1 cellular context compared by ENCODE assay signal in genomic region chr2:24399434-24400206, GRCh38.
A peak's percentile ranks its signal among the peaks of the same experiment; 100 is the strongest.
TF ChIP-seq lines count a peak whose summit lies in the region.

No MANE protein-coding gene starts in this region.

TF ChIP-seq in HepG2, 621 proteins besides CTCF, POLR2A, EP300 and RAD21 (continued from another document and continues in another):
- TF ChIP-seq GMEB1 (CRISPR knock-in tag; IDR thresholded peaks at IDR 0.05; ENCODE audit: borderline replicate concordance), result peak; percentile 11; the same call in 1 of the 2 replicates
- no peak for TF ChIP-seq ZNF275 (CRISPR knock-in tag; IDR thresholded peaks at IDR 0.05; ENCODE audit: borderline replicate concordance)
- no peak for TF ChIP-seq E2F1 (CRISPR knock-in tag; IDR thresholded peaks at IDR 0.05)
- no peak for TF ChIP-seq MXI1 (IDR thresholded peaks at IDR 0.05; ENCODE audit: borderline replicate concordance, low read depth, low read length)
- no peak for TF ChIP-seq JDP2 (CRISPR knock-in tag; IDR thresholded peaks at IDR 0.05; ENCODE audit: borderline replicate concordance)
- no peak for TF ChIP-seq CENPX (CRISPR knock-in tag; IDR thresholded peaks at IDR 0.05)
- TF ChIP-seq TCF7L2 (IDR thresholded peaks at IDR 0.05; ENCODE audit: low read depth, low read length), result no peak
- TF ChIP-seq TGIF2 (CRISPR knock-in tag; IDR thresholded peaks at IDR 0.05), result peak; percentile 94
- TF ChIP-seq, protein P1, sequence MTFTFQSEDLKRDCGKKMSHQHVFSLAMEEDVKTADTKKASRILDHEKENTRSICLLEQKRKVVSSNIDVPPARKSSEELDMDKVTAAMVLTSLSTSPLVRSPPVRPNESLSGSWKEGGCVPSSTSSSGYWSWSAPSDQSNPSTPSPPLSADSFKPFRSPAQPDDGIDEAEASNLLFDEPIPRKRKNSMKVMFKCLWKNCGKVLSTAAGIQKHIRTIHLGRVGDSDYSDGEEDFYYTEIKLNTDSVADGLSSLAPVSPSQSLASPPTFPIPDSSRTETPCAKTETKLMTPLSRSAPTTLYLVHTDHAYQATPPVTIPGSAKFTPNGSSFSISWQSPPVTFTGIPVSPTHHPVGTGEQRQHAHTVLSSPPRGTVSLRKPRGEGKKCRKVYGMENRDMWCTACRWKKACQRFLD (CRISPR knock-in tag; IDR thresholded peaks at IDR 0.05; ENCODE audit: borderline replicate concordance), result no peak
- no peak for TF ChIP-seq ZNF781 (CRISPR knock-in tag; IDR thresholded peaks at IDR 0.05; ENCODE audit: borderline replicate concordance, not compliant biosample characterization)
- peak; percentile 35; the same call in 1 of the 2 replicates for TF ChIP-seq ZSCAN29 (CRISPR knock-in tag; conservative IDR thresholded peaks at IDR 0.05)
- no peak for TF ChIP-seq ZNF746 (CRISPR knock-in tag; IDR thresholded peaks at IDR 0.05)
- TF ChIP-seq MTA3 (CRISPR knock-in tag; IDR thresholded peaks at IDR 0.05), result no peak
- TF ChIP-seq, protein P2, sequence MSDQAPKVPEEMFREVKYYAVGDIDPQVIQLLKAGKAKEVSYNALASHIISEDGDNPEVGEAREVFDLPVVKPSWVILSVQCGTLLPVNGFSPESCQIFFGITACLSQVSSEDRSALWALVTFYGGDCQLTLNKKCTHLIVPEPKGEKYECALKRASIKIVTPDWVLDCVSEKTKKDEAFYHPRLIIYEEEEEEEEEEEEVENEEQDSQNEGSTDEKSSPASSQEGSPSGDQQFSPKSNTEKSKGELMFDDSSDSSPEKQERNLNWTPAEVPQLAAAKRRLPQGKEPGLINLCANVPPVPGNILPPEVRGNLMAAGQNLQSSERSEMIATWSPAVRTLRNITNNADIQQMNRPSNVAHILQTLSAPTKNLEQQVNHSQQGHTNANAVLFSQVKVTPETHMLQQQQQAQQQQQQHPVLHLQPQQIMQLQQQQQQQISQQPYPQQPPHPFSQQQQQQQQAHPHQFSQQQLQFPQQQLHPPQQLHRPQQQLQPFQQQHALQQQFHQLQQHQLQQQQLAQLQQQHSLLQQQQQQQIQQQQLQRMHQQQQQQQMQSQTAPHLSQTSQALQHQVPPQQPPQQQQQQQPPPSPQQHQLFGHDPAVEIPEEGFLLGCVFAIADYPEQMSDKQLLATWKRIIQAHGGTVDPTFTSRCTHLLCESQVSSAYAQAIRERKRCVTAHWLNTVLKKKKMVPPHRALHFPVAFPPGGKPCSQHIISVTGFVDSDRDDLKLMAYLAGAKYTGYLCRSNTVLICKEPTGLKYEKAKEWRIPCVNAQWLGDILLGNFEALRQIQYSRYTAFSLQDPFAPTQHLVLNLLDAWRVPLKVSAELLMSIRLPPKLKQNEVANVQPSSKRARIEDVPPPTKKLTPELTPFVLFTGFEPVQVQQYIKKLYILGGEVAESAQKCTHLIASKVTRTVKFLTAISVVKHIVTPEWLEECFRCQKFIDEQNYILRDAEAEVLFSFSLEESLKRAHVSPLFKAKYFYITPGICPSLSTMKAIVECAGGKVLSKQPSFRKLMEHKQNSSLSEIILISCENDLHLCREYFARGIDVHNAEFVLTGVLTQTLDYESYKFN (CRISPR knock-in tag; conservative IDR thresholded peaks at IDR 0.05), result no peak
- TF ChIP-seq ZNF614 (CRISPR knock-in tag; IDR thresholded peaks at IDR 0.05; ENCODE audit: borderline replicate concordance), result no peak
- 0 out of 2 replicates have a peak, but pooled peaks have one; percentile 28 for TF ChIP-seq TAF1 (CRISPR knock-in tag; IDR thresholded peaks at IDR 0.05)
- no peak for TF ChIP-seq ZNF570 (CRISPR knock-in tag; IDR thresholded peaks at IDR 0.05; ENCODE audit: borderline replicate concordance)
- TF ChIP-seq ZNF431 (CRISPR knock-in tag; IDR thresholded peaks at IDR 0.05; ENCODE audit: borderline replicate concordance, low read depth), result no peak
- TF ChIP-seq MIER2 (CRISPR knock-in tag; IDR thresholded peaks at IDR 0.05), result no peak
- no peak for TF ChIP-seq ATF6 (CRISPR knock-in tag; conservative IDR thresholded peaks at IDR 0.05)
- TF ChIP-seq, protein P3, sequence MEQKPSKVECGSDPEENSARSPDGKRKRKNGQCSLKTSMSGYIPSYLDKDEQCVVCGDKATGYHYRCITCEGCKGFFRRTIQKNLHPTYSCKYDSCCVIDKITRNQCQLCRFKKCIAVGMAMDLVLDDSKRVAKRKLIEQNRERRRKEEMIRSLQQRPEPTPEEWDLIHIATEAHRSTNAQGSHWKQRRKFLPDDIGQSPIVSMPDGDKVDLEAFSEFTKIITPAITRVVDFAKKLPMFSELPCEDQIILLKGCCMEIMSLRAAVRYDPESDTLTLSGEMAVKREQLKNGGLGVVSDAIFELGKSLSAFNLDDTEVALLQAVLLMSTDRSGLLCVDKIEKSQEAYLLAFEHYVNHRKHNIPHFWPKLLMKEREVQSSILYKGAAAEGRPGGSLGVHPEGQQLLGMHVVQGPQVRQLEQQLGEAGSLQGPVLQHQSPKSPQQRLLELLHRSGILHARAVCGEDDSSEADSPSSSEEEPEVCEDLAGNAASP (CRISPR knock-in tag; IDR thresholded peaks at IDR 0.05; ENCODE audit: borderline replicate concordance), result no peak
- TF ChIP-seq NCOA2 (CRISPR knock-in tag; IDR thresholded peaks at IDR 0.05), result peak; percentile 28; the same call in 1 of the 2 replicates
- TF ChIP-seq HNRNPK (IDR thresholded peaks at IDR 0.05; ENCODE audit: low read depth, low read length, poor library complexity, severe bottlenecking), result no peak
- TF ChIP-seq RXRA (CRISPR knock-in tag; IDR thresholded peaks at IDR 0.05), result no peak; the same call in 1 of the 2 replicates
- TF ChIP-seq ZNF317 (CRISPR knock-in tag; IDR thresholded peaks at IDR 0.05), result 0 out of 2 replicates have a peak, but pooled peaks have one; percentile 20
- no peak for TF ChIP-seq ZNF468 (CRISPR knock-in tag; IDR thresholded peaks at IDR 0.05)
- no peak for TF ChIP-seq ADNP (CRISPR knock-in tag; IDR thresholded peaks at IDR 0.05)
- TF ChIP-seq, protein P4, sequence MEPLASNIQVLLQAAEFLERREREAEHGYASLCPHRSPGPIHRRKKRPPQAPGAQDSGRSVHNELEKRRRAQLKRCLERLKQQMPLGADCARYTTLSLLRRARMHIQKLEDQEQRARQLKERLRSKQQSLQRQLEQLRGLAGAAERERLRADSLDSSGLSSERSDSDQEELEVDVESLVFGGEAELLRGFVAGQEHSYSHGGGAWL (CRISPR knock-in tag; IDR thresholded peaks at IDR 0.05), result no peak
- TF ChIP-seq ZSCAN31 (CRISPR knock-in tag; IDR thresholded peaks at IDR 0.05; ENCODE audit: low read depth), result 0 out of 2 replicates have a peak, but pooled peaks have one; percentile 33
- no peak for TF ChIP-seq ZNF839 (CRISPR knock-in tag; IDR thresholded peaks at IDR 0.05; ENCODE audit: borderline replicate concordance)
- TF ChIP-seq NFE2 (CRISPR knock-in tag; IDR thresholded peaks at IDR 0.05), result no peak
- TF ChIP-seq AGO2 (optimal IDR thresholded peaks at IDR 0.05; ENCODE audit: low read depth, low read length), result no peak
- TF ChIP-seq ISL2 (CRISPR knock-in tag; IDR thresholded peaks at IDR 0.05), result no peak
- TF ChIP-seq, protein P5, sequence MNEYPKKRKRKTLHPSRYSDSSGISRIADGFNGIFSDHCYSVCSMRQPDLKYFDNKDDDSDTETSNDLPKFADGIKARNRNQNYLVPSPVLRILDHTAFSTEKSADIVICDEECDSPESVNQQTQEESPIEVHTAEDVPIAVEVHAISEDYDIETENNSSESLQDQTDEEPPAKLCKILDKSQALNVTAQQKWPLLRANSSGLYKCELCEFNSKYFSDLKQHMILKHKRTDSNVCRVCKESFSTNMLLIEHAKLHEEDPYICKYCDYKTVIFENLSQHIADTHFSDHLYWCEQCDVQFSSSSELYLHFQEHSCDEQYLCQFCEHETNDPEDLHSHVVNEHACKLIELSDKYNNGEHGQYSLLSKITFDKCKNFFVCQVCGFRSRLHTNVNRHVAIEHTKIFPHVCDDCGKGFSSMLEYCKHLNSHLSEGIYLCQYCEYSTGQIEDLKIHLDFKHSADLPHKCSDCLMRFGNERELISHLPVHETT (CRISPR knock-in tag; conservative IDR thresholded peaks at IDR 0.05), result no peak
- TF ChIP-seq ZNF775 (CRISPR knock-in tag; IDR thresholded peaks at IDR 0.05; ENCODE audit: borderline replicate concordance), result no peak
- TF ChIP-seq ZFY (CRISPR knock-in tag; IDR thresholded peaks at IDR 0.05), result 0 out of 2 replicates have a peak, but pooled peaks have one; percentile 24
- TF ChIP-seq, protein P6, sequence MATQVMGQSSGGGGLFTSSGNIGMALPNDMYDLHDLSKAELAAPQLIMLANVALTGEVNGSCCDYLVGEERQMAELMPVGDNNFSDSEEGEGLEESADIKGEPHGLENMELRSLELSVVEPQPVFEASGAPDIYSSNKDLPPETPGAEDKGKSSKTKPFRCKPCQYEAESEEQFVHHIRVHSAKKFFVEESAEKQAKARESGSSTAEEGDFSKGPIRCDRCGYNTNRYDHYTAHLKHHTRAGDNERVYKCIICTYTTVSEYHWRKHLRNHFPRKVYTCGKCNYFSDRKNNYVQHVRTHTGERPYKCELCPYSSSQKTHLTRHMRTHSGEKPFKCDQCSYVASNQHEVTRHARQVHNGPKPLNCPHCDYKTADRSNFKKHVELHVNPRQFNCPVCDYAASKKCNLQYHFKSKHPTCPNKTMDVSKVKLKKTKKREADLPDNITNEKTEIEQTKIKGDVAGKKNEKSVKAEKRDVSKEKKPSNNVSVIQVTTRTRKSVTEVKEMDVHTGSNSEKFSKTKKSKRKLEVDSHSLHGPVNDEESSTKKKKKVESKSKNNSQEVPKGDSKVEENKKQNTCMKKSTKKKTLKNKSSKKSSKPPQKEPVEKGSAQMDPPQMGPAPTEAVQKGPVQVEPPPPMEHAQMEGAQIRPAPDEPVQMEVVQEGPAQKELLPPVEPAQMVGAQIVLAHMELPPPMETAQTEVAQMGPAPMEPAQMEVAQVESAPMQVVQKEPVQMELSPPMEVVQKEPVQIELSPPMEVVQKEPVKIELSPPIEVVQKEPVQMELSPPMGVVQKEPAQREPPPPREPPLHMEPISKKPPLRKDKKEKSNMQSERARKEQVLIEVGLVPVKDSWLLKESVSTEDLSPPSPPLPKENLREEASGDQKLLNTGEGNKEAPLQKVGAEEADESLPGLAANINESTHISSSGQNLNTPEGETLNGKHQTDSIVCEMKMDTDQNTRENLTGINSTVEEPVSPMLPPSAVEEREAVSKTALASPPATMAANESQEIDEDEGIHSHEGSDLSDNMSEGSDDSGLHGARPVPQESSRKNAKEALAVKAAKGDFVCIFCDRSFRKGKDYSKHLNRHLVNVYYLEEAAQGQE (IDR thresholded peaks at IDR 0.05; ENCODE audit: borderline replicate concordance in 1 of 2, low read depth in 1 of 2, low read length in 2 of 2), result peak in 1 of 2 experiments; percentile 14; a peak in 1 of 4 replicates
- TF ChIP-seq MIER3 (CRISPR knock-in tag; IDR thresholded peaks at IDR 0.05; ENCODE audit: borderline replicate concordance), result 0 out of 2 replicates have a peak, but pooled peaks have one; percentile 10
- TF ChIP-seq GPN1 (CRISPR knock-in tag; IDR thresholded peaks at IDR 0.05; ENCODE audit: borderline replicate concordance), result no peak
- TF ChIP-seq, protein P7, sequence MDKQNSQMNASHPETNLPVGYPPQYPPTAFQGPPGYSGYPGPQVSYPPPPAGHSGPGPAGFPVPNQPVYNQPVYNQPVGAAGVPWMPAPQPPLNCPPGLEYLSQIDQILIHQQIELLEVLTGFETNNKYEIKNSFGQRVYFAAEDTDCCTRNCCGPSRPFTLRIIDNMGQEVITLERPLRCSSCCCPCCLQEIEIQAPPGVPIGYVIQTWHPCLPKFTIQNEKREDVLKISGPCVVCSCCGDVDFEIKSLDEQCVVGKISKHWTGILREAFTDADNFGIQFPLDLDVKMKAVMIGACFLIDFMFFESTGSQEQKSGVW (CRISPR knock-in tag; IDR thresholded peaks at IDR 0.05; ENCODE audit: borderline replicate concordance), result no peak
- no peak for TF ChIP-seq SKI (IDR thresholded peaks at IDR 0.05; ENCODE audit: partially characterized antibody)
- TF ChIP-seq GFI1 (CRISPR knock-in tag; IDR thresholded peaks at IDR 0.05; ENCODE audit: borderline replicate concordance), result no peak; the same call in 1 of the 2 replicates
- no peak for TF ChIP-seq MYNN (CRISPR knock-in tag; IDR thresholded peaks at IDR 0.05; ENCODE audit: low read depth)
- TF ChIP-seq KDM1A (CRISPR knock-in tag; IDR thresholded peaks at IDR 0.05), result no peak
- no peak for TF ChIP-seq SNAPC5 (CRISPR knock-in tag; IDR thresholded peaks at IDR 0.05; ENCODE audit: borderline replicate concordance)
